Comparison of ENCODE assay signal across 9 cellular contexts in the genomic region with DNA sequence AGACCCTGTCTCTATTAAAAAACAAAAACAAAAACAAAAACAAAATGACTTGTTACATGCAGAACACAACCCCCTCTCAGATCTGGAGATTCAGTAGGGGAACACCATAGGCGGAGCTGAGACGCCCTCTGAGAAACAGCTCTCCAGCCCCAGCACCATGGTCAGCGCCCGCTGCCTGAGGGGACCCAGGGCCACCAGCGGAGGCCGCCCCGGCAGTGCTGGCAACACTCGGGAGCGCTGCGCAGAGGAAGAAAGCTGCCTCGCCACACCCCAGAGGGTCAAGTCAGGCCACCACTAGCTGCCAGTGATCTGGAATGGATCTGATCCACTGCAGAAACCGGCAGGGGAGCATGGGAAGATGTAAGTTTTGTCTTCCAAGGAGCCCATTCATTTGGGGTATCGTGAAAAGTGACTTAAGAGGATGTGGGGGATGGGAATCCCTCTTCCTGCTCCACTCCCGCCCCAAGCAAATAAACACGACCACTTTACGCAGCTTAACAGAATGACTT. TPM values are rescaled to one million over a fixed set of nuclear protein-coding genes. Genes with fewer than 3 reads are reported as not detected.
DNase-seq lines count a peak whose midpoint lies in the region; ATAC-seq and TF ChIP-seq lines count a peak whose summit lies in the region.
"Had no signal": no experiment of that assay in that cellular context is flagged by ENCODE, and none has a peak within 500 bp of the region (broad histone marks: within the 10 kb centered on the region; RNA-seq: fewer than 3 reads in every experiment).

No MANE protein-coding gene starts in this region.

- no peaks in the 10 kb centered on the region for H3K36me3 Mint-ChIP-seq in glutamatergic neuron (ENCODE audit: unreplicated experiment)

- H3K4me3 Mint-ChIP-seq in glutamatergic neuron (ENCODE audit: unreplicated experiment), result peak overlapping the region; percentile 78

- ATAC-seq in sciatic nerve (peak; percentile 74), GM19455 (IDR thresholded peaks at IDR 0.05; ENCODE audit: unreplicated experiment) (no peak)

- no peak for TF ChIP-seq CTCF in glutamatergic neuron (IDR thresholded peaks at IDR 0.05; ENCODE audit: partially characterized antibody, unreplicated experiment)

- DNase-seq in HK-2 (ENCODE audit: unreplicated experiment) (peak; percentile 40), activated T-cell treated with anti-CD3 and anti-CD28 coated beads for 24 hours (ENCODE audit: low read depth) (peak; percentile 28), glutamatergic neuron (peak; percentile 30), sciatic nerve (ENCODE audit: low spot score) (peak; percentile 80), NCI-H69 (lab: John Stamatoyannopoulos, UW) (no peak), COLO829 (ENCODE audit: low spot score) (no peak), DMS79 treated with DMSO at 0.1 percent for 48 hours (lab: John Stamatoyannopoulos, UW) (no peak)

- no peak overlapping the region for H3K27ac Mint-ChIP-seq in glutamatergic neuron (ENCODE audit: unreplicated experiment)

- intact Hi-C loops in sciatic nerve (cut with DNase I), result no loop called here

- peaks cover 19% of the 10 kb centered on the region for H3K27me3 Mint-ChIP-seq in glutamatergic neuron (ENCODE audit: unreplicated experiment)

- H3K4me1 Mint-ChIP-seq in glutamatergic neuron (ENCODE audit: low read depth, unreplicated experiment), result peaks cover 12% of the 10 kb centered on the region

- peaks cover 9% of the 10 kb centered on the region for H3K9me3 Mint-ChIP-seq in glutamatergic neuron (ENCODE audit: unreplicated experiment)

RNA-seq across cellular contexts. Expression of gene ACTA1, which starts 3.1 kb away (rescaled TPM):
- total RNA-seq in glutamatergic neuron (ENCODE audit: unreplicated experiment) (1.9 TPM), sciatic nerve (0.45 TPM)
- total RNA-seq: HT1080 had no signal

Comparison
In these comparisons a context has a peak if more than half of its experiments do, and no peak if none do; other contexts are left out.
1. DNase-seq: peak in HK-2 (single experiment), activated T-cell treated with anti-CD3 and anti-CD28 coated beads for 24 hours (single experiment), glutamatergic neuron (single experiment) and sciatic nerve (single experiment); none in NCI-H69 (single experiment), COLO829 (single experiment) and DMS79 treated with DMSO at 0.1 percent for 48 hours (single experiment).